Comparison of ENCODE assay signal across 9 cellular contexts in genomic region chr2:216139884-216140283, GRCh38. TPM values are rescaled to one million over a fixed set of nuclear protein-coding genes. Genes with fewer than 3 reads are reported as not detected.
A peak's percentile ranks its signal among the peaks of the same experiment; 100 is the strongest.
DNase-seq lines count a peak whose midpoint lies in the region; ATAC-seq, FAIRE-seq and TF ChIP-seq lines count a peak whose summit lies in the region.
"Had no signal": no experiment of that assay in that cellular context is flagged by ENCODE, and none has a peak within 500 bp of the region (broad histone marks: within the 10 kb centered on the region; RNA-seq: fewer than 3 reads in every experiment).

No MANE protein-coding gene starts in this region.

- intact Hi-C loops in HepG2 (cut with micrococcal nuclease; ENCODE audit: unreplicated experiment) (loop anchor here (1.0 to 2.0 kb wide), 2 partner anchors 29 to 106 kb away; no protein-coding TSS in a partner anchor), lower leg skin (cut with DNase I; ENCODE audit: low total_unique reads) (no loop called here), posterior cingulate gyrus (cut with DNase I) (no loop called here)

- POLR2A ChIA-PET in HepG2 (lab: Yijun Ruan, JAX): no interaction called here

- ATAC-seq in HepG2: peak; percentile 89

- in situ Hi-C loops in HepG2 (cut with HindIII; ENCODE audit: extremely low pct_ligation_motif_present, low pct_unique_long_range_greater_than_20kb): no loop called here

- H3K4me1 ChIP-seq in HepG2 (ENCODE audit: insufficient read depth, low read length): no peaks in the 10 kb centered on the region

- BruUV-seq in HepG2 (replicated peaks; lab: Mats Ljungman, UMichigan): no TSS peak

- TF ChIP-seq RAD21 in HepG2 (CRISPR knock-in tag; IDR thresholded peaks at IDR 0.05): peak; percentile 54; the same call in 1 of the 2 replicates

- no peak overlapping the region for H3K4me2 ChIP-seq in HepG2 (ENCODE audit: low read depth, low read length)

- DNase-seq in COR-L47 (lab: John Stamatoyannopoulos, UW) (peak; percentile 25), HT-29 (ENCODE audit: low spot score) (peak; percentile 33), HepG2 (ENCODE audit: low spot score) (peak; percentile 61), AML-193 (lab: John Stamatoyannopoulos, UW) (no peak), NCI-H146 (lab: John Stamatoyannopoulos, UW) (no peak), lower leg skin (ENCODE audit: low spot score in 2 of 2) (no peak), posterior cingulate gyrus (no peak)
- peak; percentile 15 for DNase-seq in activated naive CD4-positive, alpha-beta T cell treated with Interleukin-2 at 50 U/mL for 16 hours

- no peak for TF ChIP-seq EP300 in HepG2 (IDR thresholded peaks at IDR 0.05; ENCODE audit: low read depth in 2 of 2, low read length in 2 of 2)
- TF ChIP-seq EP300 in HepG2 (CRISPR knock-in tag; IDR thresholded peaks at IDR 0.05; ENCODE audit: borderline replicate concordance): no peak

- FAIRE-seq in HepG2 (lab: Jason Lieb, UNC): peak; percentile 8
- FAIRE-seq: endometrium had no signal

- H4K20me1 ChIP-seq in HepG2 (ENCODE audit: insufficient read depth, low read length): no peaks in the 10 kb centered on the region

- H3K27ac ChIP-seq in HepG2 (ENCODE audit: extremely low read length, insufficient read depth, low read length): no peak overlapping the region

- no peaks in the 10 kb centered on the region for H3K27me3 ChIP-seq in HepG2 (ENCODE audit: control insufficient read depth in 1 of 2, insufficient read depth in 2 of 2, low read length in 2 of 2)

- H3K9me3 ChIP-seq in HepG2 (ENCODE audit: low read length): no peaks in the 10 kb centered on the region

- TF ChIP-seq CTCF in HepG2 (CRISPR knock-in tag; IDR thresholded peaks at IDR 0.05) (peak; percentile 70), lower leg skin (IDR thresholded peaks at IDR 0.05) (no peak)

- H3K9ac ChIP-seq in HepG2 (ENCODE audit: insufficient read depth, low read depth, low read length): no peak overlapping the region

- no peak overlapping the region for H2AFZ ChIP-seq in HepG2 (ENCODE audit: low read length)

- H3K79me2 ChIP-seq in HepG2 (ENCODE audit: insufficient read depth, low read length): no peaks in the 10 kb centered on the region

- CTCF ChIA-PET in HepG2 (lab: Yijun Ruan, JAX; ENCODE audit: low intra/inter-chr PET ratio, low total read pairs): interaction anchor here (1.3 to 1.7 kb wide), 2 partner anchors 76 to 106 kb away, joined by 7 to 8 read pairs; no protein-coding TSS in a partner anchor

- peaks cover 45 to 91% of the 10 kb centered on the region in 2 experiments for H3K36me3 ChIP-seq in HepG2 (replicated peaks in 1 of 2; ENCODE audit: control insufficient read depth in 1 of 2, insufficient read depth in 2 of 2, low read length in 2 of 2)

- TF ChIP-seq POLR2A in HepG2 (IDR thresholded peaks at IDR 0.05; ENCODE audit: insufficient read depth in 1 of 2, low read depth in 2 of 2, low read length in 2 of 2): no peak
- TF ChIP-seq POLR2A in lower leg skin (IDR thresholded peaks at IDR 0.05): no peak

- H3K4me3 ChIP-seq in HepG2 (replicated peaks in 1 of 3; ENCODE audit: insufficient read depth in 1 of 3, low read depth in 2 of 3, low read length in 3 of 3) (no peak overlapping the region), lower leg skin (ENCODE audit: low read depth, poor library complexity, severe bottlenecking) (no peak overlapping the region)

RNA-seq across cellular contexts. Expression of gene XRCC5, which starts 30.7 kb away (rescaled TPM):
- total RNA-seq in HT-29 (2014; rRNA removed; shearing (Covaris generic)): 142 and 160 TPM in 2 replicates
- total RNA-seq in HepG2 (2016; rRNA removed; fragmentation: Illumina TruSeq; extraction: Trizol) (454 and 733 TPM in 2 replicates), lower leg skin (100 to 1,000 TPM; 107 to 132 (median 116) TPM)
- 40.2 and 45.7 TPM in 2 replicates for total RNA-seq in HepG2 (2016; cell fraction: cytosol; rRNA removed; fragmentation: Illumina TruSeq; extraction: Trizol; ENCODE audit: low read depth)
- 445 and 739 TPM in 2 replicates for total RNA-seq in HepG2 (2016; cell fraction: insoluble cytoplasmic fraction; rRNA removed; fragmentation: Illumina TruSeq; extraction: Trizol)
- 92.3 and 106 TPM in 2 replicates for total RNA-seq in HepG2 (2016; cell fraction: membrane; rRNA removed; fragmentation: Illumina TruSeq; extraction: Trizol)
- 346 and 369 TPM in 2 replicates for total RNA-seq in HepG2 (2016; cell fraction: nucleus; rRNA removed; fragmentation: Illumina TruSeq; extraction: Trizol)
- 215 and 264 TPM in 2 replicates for polyA plus RNA-seq in HepG2 (2011; rRNA removed)
- polyA plus RNA-seq in HepG2 (2011; cell fraction: cytosol; rRNA removed): 129 and 152 TPM in 2 replicates
- 61.2 and 69.5 TPM in 2 replicates for polyA plus RNA-seq in HepG2 (2011; cell fraction: nucleus; rRNA removed)
- 143 and 176 TPM in 2 replicates for polyA plus RNA-seq in HepG2 (2012)
- 21.5 and 24.7 TPM in 2 replicates for polyA plus RNA-seq in HepG2 (2016; cell fraction: cytosol; fragmentation: Illumina TruSeq; extraction: Trizol; ENCODE audit: low read depth)
- 503 and 513 TPM in 2 replicates for polyA plus RNA-seq in HepG2 (2016; cell fraction: insoluble cytoplasmic fraction; fragmentation: Illumina TruSeq; extraction: Trizol; ENCODE audit: low read depth)
- 41.2 and 52.0 TPM in 2 replicates for polyA plus RNA-seq in HepG2 (2016; cell fraction: membrane; fragmentation: Illumina TruSeq; extraction: Trizol; ENCODE audit: low read depth)
- 228 and 232 TPM in 2 replicates for polyA plus RNA-seq in HepG2 (2016; cell fraction: nucleus; fragmentation: Illumina TruSeq; extraction: Trizol; ENCODE audit: insufficient read depth, low read depth)
- 569 and 652 TPM in 2 replicates for polyA minus RNA-seq in HepG2 (2011; rRNA and poly(A)+ RNA removed; ENCODE audit: low replicate concordance)
- 159 and 172 TPM in 2 replicates for polyA minus RNA-seq in HepG2 (2011; cell fraction: cytosol; rRNA and poly(A)+ RNA removed)
- polyA minus RNA-seq in HepG2 (2011; cell fraction: nucleus; rRNA and poly(A)+ RNA removed): 290 and 331 TPM in 2 replicates

RNA-seq across cellular contexts. Expression of gene TMEM169, which starts 58.2 kb away (rescaled TPM):
- total RNA-seq in HT-29 (2014; rRNA removed; shearing (Covaris generic)): 0.08 and 0.53 TPM in 2 replicates
- total RNA-seq in HepG2 (2016; rRNA removed; fragmentation: Illumina TruSeq; extraction: Trizol) (4.3 and 4.5 TPM in 2 replicates), lower leg skin (under 1 TPM; 0.04 to 0.88 (median 0.36) TPM)
- 1.1 and 1.2 TPM in 2 replicates for total RNA-seq in HepG2 (2016; cell fraction: cytosol; rRNA removed; fragmentation: Illumina TruSeq; extraction: Trizol; ENCODE audit: low read depth)
- 4.0 and 5.3 TPM in 2 replicates for total RNA-seq in HepG2 (2016; cell fraction: insoluble cytoplasmic fraction; rRNA removed; fragmentation: Illumina TruSeq; extraction: Trizol)
- total RNA-seq in HepG2 (2016; cell fraction: membrane; rRNA removed; fragmentation: Illumina TruSeq; extraction: Trizol): 3.7 and 4.4 TPM in 2 replicates
- 3.6 TPM in 2 replicates for total RNA-seq in HepG2 (2016; cell fraction: nucleus; rRNA removed; fragmentation: Illumina TruSeq; extraction: Trizol)
- polyA plus RNA-seq in HepG2 (2011; rRNA removed): 1.5 and 2.1 TPM in 2 replicates
- 1.5 and 2.6 TPM in 2 replicates for polyA plus RNA-seq in HepG2 (2011; cell fraction: cytosol; rRNA removed)
- polyA plus RNA-seq in HepG2 (2011; cell fraction: nucleus; rRNA removed): 0.71 and 0.80 TPM in 2 replicates
- 5.4 and 6.9 TPM in 2 replicates for polyA plus RNA-seq in HepG2 (2012)
- 0.60 and 0.85 TPM in 2 replicates for polyA plus RNA-seq in HepG2 (2016; cell fraction: cytosol; fragmentation: Illumina TruSeq; extraction: Trizol; ENCODE audit: low read depth)
- polyA plus RNA-seq in HepG2 (2016; cell fraction: insoluble cytoplasmic fraction; fragmentation: Illumina TruSeq; extraction: Trizol; ENCODE audit: low read depth): 2.9 and 4.2 TPM in 2 replicates
- 1.7 and 1.8 TPM in 2 replicates for polyA plus RNA-seq in HepG2 (2016; cell fraction: membrane; fragmentation: Illumina TruSeq; extraction: Trizol; ENCODE audit: low read depth)
- polyA plus RNA-seq in HepG2 (2016; cell fraction: nucleus; fragmentation: Illumina TruSeq; extraction: Trizol; ENCODE audit: insufficient read depth, low read depth): 5.0 and 6.2 TPM in 2 replicates
- polyA minus RNA-seq in HepG2 (2011; rRNA and poly(A)+ RNA removed; ENCODE audit: low replicate concordance): 6.2 TPM in 1 of 2 replicates, not detected in the other
- polyA minus RNA-seq in HepG2 (2011; cell fraction: cytosol; rRNA and poly(A)+ RNA removed): 2.0 and 2.7 TPM in 2 replicates
- polyA minus RNA-seq in HepG2 (2011; cell fraction: nucleus; rRNA and poly(A)+ RNA removed): 1.4 and 2.6 TPM in 2 replicates

RNA-seq across cellular contexts. Expression of gene PECR, which starts 58.3 kb away (rescaled TPM):
- 15.6 and 26.5 TPM in 2 replicates for total RNA-seq in HT-29 (2014; rRNA removed; shearing (Covaris generic))
- total RNA-seq in HepG2 (2016; rRNA removed; fragmentation: Illumina TruSeq; extraction: Trizol) (151 and 181 TPM in 2 replicates), lower leg skin (10 to 100 TPM in 2 of 4 donors, 1 to 10 TPM in 2; 4.8 to 14.6 (median 9.2) TPM)
- 20.8 and 20.9 TPM in 2 replicates for total RNA-seq in HepG2 (2016; cell fraction: cytosol; rRNA removed; fragmentation: Illumina TruSeq; extraction: Trizol; ENCODE audit: low read depth)
- total RNA-seq in HepG2 (2016; cell fraction: insoluble cytoplasmic fraction; rRNA removed; fragmentation: Illumina TruSeq; extraction: Trizol): 143 and 194 TPM in 2 replicates
- total RNA-seq in HepG2 (2016; cell fraction: membrane; rRNA removed; fragmentation: Illumina TruSeq; extraction: Trizol): 32.3 and 33.6 TPM in 2 replicates
- 129 and 136 TPM in 2 replicates for total RNA-seq in HepG2 (2016; cell fraction: nucleus; rRNA removed; fragmentation: Illumina TruSeq; extraction: Trizol)
- 153 and 175 TPM in 2 replicates for polyA plus RNA-seq in HepG2 (2011; rRNA removed)
- 103 and 140 TPM in 2 replicates for polyA plus RNA-seq in HepG2 (2011; cell fraction: cytosol; rRNA removed)
- 97.8 and 111 TPM in 2 replicates for polyA plus RNA-seq in HepG2 (2011; cell fraction: nucleus; rRNA removed)
- polyA plus RNA-seq in HepG2 (2012): 154 and 170 TPM in 2 replicates
- polyA plus RNA-seq in HepG2 (2016; cell fraction: cytosol; fragmentation: Illumina TruSeq; extraction: Trizol; ENCODE audit: low read depth): 10.8 and 11.0 TPM in 2 replicates
- 162 and 177 TPM in 2 replicates for polyA plus RNA-seq in HepG2 (2016; cell fraction: insoluble cytoplasmic fraction; fragmentation: Illumina TruSeq; extraction: Trizol; ENCODE audit: low read depth)
- polyA plus RNA-seq in HepG2 (2016; cell fraction: membrane; fragmentation: Illumina TruSeq; extraction: Trizol; ENCODE audit: low read depth): 19.7 and 20.5 TPM in 2 replicates
- polyA plus RNA-seq in HepG2 (2016; cell fraction: nucleus; fragmentation: Illumina TruSeq; extraction: Trizol; ENCODE audit: insufficient read depth, low read depth): 75.4 and 82.9 TPM in 2 replicates
- polyA minus RNA-seq in HepG2 (2011; rRNA and poly(A)+ RNA removed; ENCODE audit: low replicate concordance): 5.0 and 112 TPM in 2 replicates
- polyA minus RNA-seq in HepG2 (2011; cell fraction: cytosol; rRNA and poly(A)+ RNA removed): 52.5 and 73.0 TPM in 2 replicates
- 221 and 291 TPM in 2 replicates for polyA minus RNA-seq in HepG2 (2011; cell fraction: nucleus; rRNA and poly(A)+ RNA removed)

Comparison
In these comparisons a context has a peak if more than half of its experiments do, and no peak if none do; other contexts are left out.
1. DNase-seq: peak in COR-L47 (single experiment), HT-29 (single experiment), activated naive CD4-positive, alpha-beta T cell treated with Interleukin-2 at 50 U/mL for 16 hours (single experiment) and HepG2 (single experiment); none in AML-193 (0 of 2), NCI-H146 (single experiment), lower leg skin (0 of 2) and posterior cingulate gyrus (0 of 10).